In genomic region chr1:109280768-109281356, GRCh38 we compare ENCODE assay signal across 20 cellular contexts. TPM values are rescaled to one million over a fixed set of nuclear protein-coding genes. Genes with fewer than 3 reads are reported as not detected.
DNase-seq lines count a peak whose midpoint lies in the region; TF ChIP-seq lines count a peak whose summit lies in the region.
"Had no signal": no experiment of that assay in that cellular context is flagged by ENCODE, and none has a peak within 500 bp of the region (broad histone marks: within the 10 kb centered on the region; RNA-seq: fewer than 3 reads in every experiment).

No MANE protein-coding gene starts in this region.

- no TSS peak for BruUV-seq in A673 (replicated peaks; lab: Mats Ljungman, UMichigan)

- H3K27me3 ChIP-seq in A673 (replicated peaks; ENCODE audit: insufficient read depth, low read depth, low read length, poor library complexity) (no peaks in the 10 kb centered on the region), brain microvascular endothelial cell (replicated peaks) (no peaks in the 10 kb centered on the region)

- peak overlapping the region; percentile 91 for H3K27ac Mint-ChIP-seq in nephron progenitor cell
- H3K27ac Mint-ChIP-seq: stimulated activated naive CD8-positive, alpha-beta T cell treated with anti-CD3 and anti-CD28 coated beads, Interleukin-15, Interleukin-2, amounts not matched to agents 100 ng/mL and 50 ng/mL, for 24 hours had no signal

- H3K27me3 Mint-ChIP-seq in nephron progenitor cell (ENCODE audit: low read depth, poor library complexity): no peaks in the 10 kb centered on the region
- H3K27me3 Mint-ChIP-seq: stimulated activated naive CD8-positive, alpha-beta T cell treated with anti-CD3 and anti-CD28 coated beads, Interleukin-15, Interleukin-2, amounts not matched to agents 100 ng/mL and 50 ng/mL, for 24 hours had no signal

- H3K36me3 ChIP-seq in A673 (ENCODE audit: insufficient read depth, low read length, poor library complexity, severe bottlenecking): peaks cover 28% of the 10 kb centered on the region
- peaks cover 8 to 43% of the 10 kb centered on the region in 2 experiments for H3K36me3 ChIP-seq in HEK293 (ENCODE audit: control insufficient read depth in 2 of 2, insufficient read depth in 1 of 2, low read length in 2 of 2)
- peaks cover 2% of the 10 kb centered on the region for H3K36me3 ChIP-seq in brain microvascular endothelial cell (replicated peaks)

- H3K27ac ChIP-seq in A673 (ENCODE audit: low read depth, low read length, poor library complexity, severe bottlenecking): peak overlapping the region; percentile 61
- H3K27ac ChIP-seq in HEK293 (ENCODE audit: extremely low read depth, low read depth, low read length): no peak overlapping the region
- no peak overlapping the region for H3K27ac ChIP-seq in brain microvascular endothelial cell

- H3K9me3 Mint-ChIP-seq in nephron progenitor cell: no peaks in the 10 kb centered on the region
- H3K9me3 Mint-ChIP-seq: stimulated activated naive CD8-positive, alpha-beta T cell treated with anti-CD3 and anti-CD28 coated beads, Interleukin-15, Interleukin-2, amounts not matched to agents 100 ng/mL and 50 ng/mL, for 24 hours had no signal

- in situ Hi-C loops in astrocyte of the spinal cord (cut with HindIII; ENCODE audit: low sequenced_read_pairs): no loop called here
- in situ Hi-C loops in KBM-7 (cut with MboI; ENCODE audit: low pct_unique_long_range_greater_than_20kb, low sequenced_read_pairs): no loop called here
- in situ Hi-C loops in brain microvascular endothelial cell (cut with HindIII; ENCODE audit: low pct_ligation_motif_present, low sequenced_read_pairs): no loop called here

- TF ChIP-seq CTCF in A673 (conservative IDR thresholded peaks at IDR 0.05; ENCODE audit: low read depth, low read length): no peak
- no peak for TF ChIP-seq CTCF in HEK293 (tag by site-specific recombination; IDR thresholded peaks at IDR 0.05)
- no peak for TF ChIP-seq CTCF in astrocyte of the spinal cord (IDR thresholded peaks at IDR 0.05; ENCODE audit: low read depth, low read length)
- no peak for TF ChIP-seq CTCF in nephron progenitor cell (IDR thresholded peaks at IDR 0.05)
- no peak for TF ChIP-seq CTCF in brain microvascular endothelial cell (IDR thresholded peaks at IDR 0.05; ENCODE audit: low read depth, low read length, missing control alignments)

- peak overlapping the region; percentile 100 for H3K4me3 Mint-ChIP-seq in nephron progenitor cell
- H3K4me3 Mint-ChIP-seq: stimulated activated naive CD8-positive, alpha-beta T cell treated with anti-CD3 and anti-CD28 coated beads, Interleukin-15, Interleukin-2, amounts not matched to agents 100 ng/mL and 50 ng/mL, for 24 hours had no signal

- H3K4me1 Mint-ChIP-seq in nephron progenitor cell: peaks cover 75% of the 10 kb centered on the region

- intact Hi-C loops in A673 (cut with micrococcal nuclease; ENCODE audit: unreplicated experiment): no loop called here

- DNase-seq in A673 (ENCODE audit: low spot score) (no peak), astrocyte of the spinal cord (ENCODE audit: low read depth, low spot score) (no peak), nephron progenitor cell (no peak), KBM-7 (no peak), hippocampal formation (lab: John Stamatoyannopoulos, UW) (no peak), DMS153 (lab: John Stamatoyannopoulos, UW) (no peak), brain microvascular endothelial cell (no peak)
- DNase-seq: cerebellar nuclear complex; COR-L47; EL; mesendoderm; NCI-H187; NCI-H345; RPMI8226; stimulated activated CD4-positive, alpha-beta T cell treated with anti-CD3 and anti-CD28 coated beads, Interleukin-15, amount 100 ng/mL, for 24 hours had no signal

- peaks cover 26% of the 10 kb centered on the region for H3K36me3 Mint-ChIP-seq in nephron progenitor cell (ENCODE audit: low read depth)

- peaks cover 28% of the 10 kb centered on the region for H3K4me1 ChIP-seq in A673 (ENCODE audit: insufficient read depth, low read length, poor library complexity, severe bottlenecking)
- peaks cover 3% of the 10 kb centered on the region for H3K4me1 ChIP-seq in HEK293 (ENCODE audit: control insufficient read depth, insufficient read depth, low read length)

- H3K4me3 ChIP-seq in A673 (ENCODE audit: low read depth, low read length, poor library complexity, severe bottlenecking) (peak overlapping the region; percentile 88), HEK293 (ENCODE audit: low read depth, low read length) (no peak overlapping the region), astrocyte of the spinal cord (ENCODE audit: low read depth, low read length) (peak overlapping the region; percentile 88), brain microvascular endothelial cell (ENCODE audit: low read depth, low read length) (no peak overlapping the region)

- CTCF ChIA-PET in A673 (lab: Charles Lee) (interaction anchor here (0.6 kb wide), 1 partner anchor 122 kb away, joined by 3 read pairs; no protein-coding TSS in a partner anchor), HEK293 (lab: Yijun Ruan, JAX) (interaction anchor here (5.5 kb wide), 1 partner anchor 118 kb away, joined by 126 read pairs; the partner anchor contains the start of gene SORT1)

- H3K9me3 ChIP-seq in A673 (ENCODE audit: low read depth, low read length, poor library complexity, severe bottlenecking): no peaks in the 10 kb centered on the region
- no peaks in the 10 kb centered on the region for H3K9me3 ChIP-seq in HEK293 (ENCODE audit: control insufficient read depth, insufficient read depth, low read depth, low read length)

- POLR2A ChIA-PET in A673 (lab: Charles Lee; ENCODE audit: low non-redundant PET) (no interaction called here), HEK293 (lab: Yijun Ruan, JAX) (no interaction called here)

TF ChIP-seq in HEK293, 187 proteins besides CTCF, POLR2A, EP300 and RAD21:
- TF ChIP-seq SP3 (tag by site-specific recombination; IDR thresholded peaks at IDR 0.05): no peak
- no peak for TF ChIP-seq GLI4 (tag by site-specific recombination; IDR thresholded peaks at IDR 0.05)
- TF ChIP-seq HIC1 (tag by site-specific recombination; IDR thresholded peaks at IDR 0.05): 0 out of 2 replicates have a peak, but pooled peaks have one; percentile 41
- peak; percentile 72 for TF ChIP-seq EGR2 (tag by site-specific recombination; IDR thresholded peaks at IDR 0.05; ENCODE audit: low read depth)
- no peak for TF ChIP-seq BCL6B (tag by site-specific recombination; IDR thresholded peaks at IDR 0.05)
- TF ChIP-seq BCL11B (tag by site-specific recombination; IDR thresholded peaks at IDR 0.05; ENCODE audit: low read depth): no peak
- TF ChIP-seq ZFHX2 (tag by site-specific recombination; conservative IDR thresholded peaks at IDR 0.05): peak; percentile 49
- TF ChIP-seq ZNF629 (tag by site-specific recombination; IDR thresholded peaks at IDR 0.05): no peak

RNA-seq across cellular contexts. Expression of gene PSRC1, which starts 2.1 kb away (rescaled TPM):
- total RNA-seq in A673 (2021): 75.0 and 85.2 TPM in 2 replicates

RNA-seq across cellular contexts. Expression of gene MYBPHL, which starts 25.9 kb away (rescaled TPM):
- not detected in 2 replicates for total RNA-seq in A673 (2021)
- total RNA-seq: activated CD8-positive, alpha-beta memory T cell treated with anti-CD3 and anti-CD28 coated beads for 36 hours; kidney epithelial cell; T-helper 1 cell treated with Interleukin-12 subunit alpha and Interleukin-12 subunit beta and Interleukin-4 antibody, amounts not matched to agents 30 ng/mL and 1 ng/mL, for 36 hours had no signal

RNA-seq across cellular contexts. Expression of gene CELSR2, which starts 31.5 kb away (rescaled TPM):
- 30.2 and 32.6 TPM in 2 replicates for total RNA-seq in A673 (2021)

Comparison
In these comparisons a context has a peak if more than half of its experiments do, and no peak if none do; other contexts are left out.
1. H3K4me3 ChIP-seq: peak in A673 (single experiment) and astrocyte of the spinal cord (single experiment); none in HEK293 (single experiment) and brain microvascular endothelial cell (single experiment).